ENCODE assay signal across 9 cellular contexts in genomic region chr1:245650441-245650840, GRCh38.
"Had no signal": no experiment of that assay in that cellular context is flagged by ENCODE, and none has a peak within 500 bp of the region (broad histone marks: within the 10 kb centered on the region; RNA-seq: fewer than 3 reads in every experiment).

No MANE protein-coding gene starts in this region.

- H3K27ac ChIP-seq: HL-60 had no signal

- H3K4me3 Mint-ChIP-seq: HFFc6, IgD-negative memory B cell had no signal

- H3K9me3 ChIP-seq: HAP-1 had no signal

- H3K4me1 ChIP-seq: HAP-1 had no signal

- DNase-seq: GOT3, H7, HFFc6, KBM-7 had no signal

- H3K36me3 ChIP-seq: HAP-1 had no signal

- ATAC-seq: HCT116, HepG2 had no signal

- FAIRE-seq: HepG2 had no signal

- H3K27ac Mint-ChIP-seq: HFFc6, IgD-negative memory B cell had no signal

- H3K9me3 Mint-ChIP-seq: HFFc6, IgD-negative memory B cell had no signal

- H3K4me3 ChIP-seq: HAP-1 had no signal
